Comparison of ENCODE assay signal across 18 cellular contexts in the genomic region with DNA sequence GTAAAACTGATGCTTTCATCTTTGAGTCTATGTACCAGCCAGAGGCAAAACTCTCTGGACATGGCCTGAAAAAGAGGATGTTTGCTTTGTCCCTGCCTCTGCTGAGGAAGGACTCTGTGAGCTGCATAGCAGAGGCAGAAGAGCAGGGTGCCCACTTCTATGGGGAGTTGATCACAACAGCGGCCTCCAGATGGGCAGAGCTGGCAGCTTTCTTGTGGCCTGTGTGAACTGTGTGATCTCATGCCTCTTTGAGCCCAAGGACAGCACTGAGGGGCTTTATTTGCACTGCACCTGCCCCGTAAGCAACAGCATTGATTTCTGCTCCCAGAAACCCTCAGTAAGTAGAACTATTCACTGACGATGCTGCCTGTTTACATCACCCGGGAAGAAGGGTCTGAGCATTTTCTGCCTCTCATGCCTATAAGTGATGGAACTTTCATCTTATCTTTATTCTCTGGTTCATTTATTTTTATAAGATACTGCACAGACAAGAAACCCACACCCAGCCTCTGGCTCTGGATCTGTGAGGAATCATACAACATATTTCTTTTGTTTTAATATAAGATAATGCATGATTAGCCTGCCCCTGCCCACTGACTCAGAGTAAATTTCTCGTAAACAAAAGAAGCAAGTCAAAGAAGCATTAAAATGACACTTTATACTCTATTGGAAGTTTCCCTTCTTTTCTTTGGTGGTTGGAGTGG.
DNase-seq lines count a peak whose midpoint lies in the region; ATAC-seq and TF ChIP-seq lines count a peak whose summit lies in the region.
"Had no signal": no experiment of that assay in that cellular context is flagged by ENCODE, and none has a peak within 500 bp of the region (broad histone marks: within the 10 kb centered on the region; RNA-seq: fewer than 3 reads in every experiment).

No MANE protein-coding gene starts in this region.

- H3K9me2 ChIP-seq in PC-3 (replicated peaks; ENCODE audit: low read length) = no peaks in the 10 kb centered on the region

- no peak overlapping the region for H3K9ac ChIP-seq in PC-3 (ENCODE audit: low read length)

- POLR2A ChIA-PET in PC-3 (lab: Charles Lee; ENCODE audit: unreplicated experiment) = no interaction called here

- no peak for DNase-seq in PC-3
- DNase-seq in dorsolateral prefrontal cortex = peak in 7 of 10 donors; percentile 40 to 59 (median 56)
- peak; percentile 6 for DNase-seq in midbrain (lab: John Stamatoyannopoulos, UW)
- DNase-seq in superior temporal gyrus (ENCODE audit: extremely low spot score) = peak; percentile 62
- no peak for DNase-seq in DMS 273 (lab: John Stamatoyannopoulos, UW; ENCODE audit: unreplicated experiment)
- no peak for DNase-seq in activated gamma-delta T cell treated with Interleukin-2 at 50 U/mL for 16 hours
- DNase-seq in NCI-H446 (lab: John Stamatoyannopoulos, UW) = no peak
- no peak for DNase-seq in breast epithelium (ENCODE audit: low spot score in 2 of 2)
- DNase-seq: CD4-positive, alpha-beta T cell; DMS53; KBM-7; NCI-H1436 treated with DMSO at 0.1 percent for 48 hours; NCI-H2081; NCI-H524 had no signal

- H3K36me3 ChIP-seq in PC-3 (ENCODE audit: low read depth, low read length) (no peaks in the 10 kb centered on the region), breast epithelium (no peaks in the 10 kb centered on the region)

- BruUV-seq in PC-3 (replicated peaks; lab: Mats Ljungman, UMichigan) = no TSS peak

- TF ChIP-seq CTCF in PC-3 (conservative IDR thresholded peaks at IDR 0.05; ENCODE audit: low read depth, low read length) (no peak), dorsolateral prefrontal cortex (IDR thresholded peaks at IDR 0.05 in 54 of 56, conservative IDR thresholded peaks at IDR 0.05 in 2 of 56; ENCODE audit: low read depth in 1 of 56, partially characterized antibody in 56 of 56) (no peak), breast epithelium (IDR thresholded peaks at IDR 0.05) (no peak)

- no peak overlapping the region for H2AFZ ChIP-seq in PC-3 (ENCODE audit: low read length)

- no peak overlapping the region for H3K4me2 ChIP-seq in PC-3 (ENCODE audit: low read length)

- H3K9me3 ChIP-seq in PC-3 (ENCODE audit: low read length) (no peaks in the 10 kb centered on the region), breast epithelium (no peaks in the 10 kb centered on the region)

- no peaks in the 10 kb centered on the region for H3K4me1 ChIP-seq in PC-3 (ENCODE audit: insufficient read depth, low read length)
- H3K4me1 ChIP-seq in breast epithelium = no peaks in the 10 kb centered on the region

- H3K4me3 ChIP-seq in PC-3 (ENCODE audit: low read length) (no peak overlapping the region), dorsolateral prefrontal cortex (no peak overlapping the region), breast epithelium (no peak overlapping the region)

- H3K79me2 ChIP-seq in PC-3 (ENCODE audit: low read length) = no peaks in the 10 kb centered on the region

- CTCF ChIA-PET in PC-3 (lab: Charles Lee) = no interaction called here

- intact Hi-C loops in PC-3 (cut with micrococcal nuclease) (loop anchor here (10.0 kb wide), 1 partner anchor 172 kb away; no protein-coding TSS in a partner anchor), dorsolateral prefrontal cortex (cut with DNase I) (no loop called here), breast epithelium (cut with DNase I; ENCODE audit: low total_unique reads) (no loop called here)

- TF ChIP-seq POLR2A in breast epithelium (IDR thresholded peaks at IDR 0.05) = no peak

- H4K20me1 ChIP-seq in PC-3 (ENCODE audit: low read length) = no peaks in the 10 kb centered on the region

- H3K27me3 ChIP-seq in PC-3 (ENCODE audit: low read length) = no peaks in the 10 kb centered on the region
- H3K27me3 ChIP-seq in dorsolateral prefrontal cortex = peaks cover 0 to 8% (median 0%) of the 10 kb centered on the region in 45 donors
- no peaks in the 10 kb centered on the region for H3K27me3 ChIP-seq in breast epithelium

- no peak overlapping the region for H3K27ac ChIP-seq in PC-3 (ENCODE audit: low read length)
- H3K27ac ChIP-seq in dorsolateral prefrontal cortex = peak overlapping the region in 55 of 59 donors; percentile 6 to 86 (median 63)
- H3K27ac ChIP-seq in breast epithelium = no peak overlapping the region

- no peaks in the 10 kb centered on the region for H3F3A ChIP-seq in PC-3 (ENCODE audit: low read length, unreplicated experiment)

- peak; percentile 50 for ATAC-seq in PC-3
- ATAC-seq: HCT116, Panc1, Right ventricle myocardium inferior, SK-N-SH treated with all-trans-retinoic acid at 6 μM for 48 hours had no signal

Comparison
In these comparisons a context has a peak if more than half of its experiments do, and no peak if none do; other contexts are left out.
1. DNase-seq: peak in dorsolateral prefrontal cortex (7 of 10), midbrain (single experiment) and superior temporal gyrus (single experiment); none in PC-3 (single experiment), DMS 273 (single experiment), activated gamma-delta T cell treated with Interleukin-2 at 50 U/mL for 16 hours (single experiment), NCI-H446 (0 of 2) and breast epithelium (0 of 2).
2. H3K27ac ChIP-seq: peak in dorsolateral prefrontal cortex (55 of 59); none in PC-3 (single experiment) and breast epithelium (0 of 2).